ENCODE assay signal across 15 cellular contexts in the genomic region with DNA sequence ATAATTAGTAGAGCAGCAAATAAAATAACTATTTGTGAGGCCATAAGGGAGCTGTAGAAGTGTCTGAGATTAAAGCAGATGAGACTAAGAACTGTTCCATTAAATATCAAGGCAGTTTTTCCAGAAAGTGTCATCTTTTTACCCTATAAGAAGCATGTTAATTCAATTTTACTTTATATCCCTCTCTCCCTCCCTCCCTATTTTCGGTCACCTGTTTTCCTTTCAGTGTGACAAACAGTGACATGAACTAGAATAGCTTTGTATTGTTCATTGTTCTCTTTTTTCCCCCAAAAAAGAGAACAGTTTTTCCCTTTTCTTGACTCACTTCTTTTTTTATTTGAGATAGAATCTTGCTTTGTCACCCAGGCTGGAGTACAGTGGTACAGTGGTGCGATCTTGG.
DNase-seq lines count a peak whose midpoint lies in the region; FAIRE-seq and TF ChIP-seq lines count a peak whose summit lies in the region.
"Had no signal": no experiment of that assay in that cellular context is flagged by ENCODE, and none has a peak within 500 bp of the region (broad histone marks: within the 10 kb centered on the region; RNA-seq: fewer than 3 reads in every experiment).

No MANE protein-coding gene starts in this region.

- peak overlapping the region; percentile 38 for H3K27ac ChIP-seq in angular gyrus (ENCODE audit: low read depth, low read length)
- peak overlapping the region; percentile 32 for H3K27ac ChIP-seq in layer of hippocampus (ENCODE audit: low read depth, low read length)
- H3K27ac ChIP-seq: A549, C4-2B, HL-60 had no signal

- TF ChIP-seq POLR2A in H54 (IDR thresholded peaks at IDR 0.05; ENCODE audit: low read depth, low read length), result no peak

- DNase-seq in H54 (ENCODE audit: insufficient read length, low spot score), result no peak
- DNase-seq in superior temporal gyrus (ENCODE audit: extremely low spot score), result peak; percentile 54
- no peak for DNase-seq in nucleus accumbens (lab: John Stamatoyannopoulos, UW)
- DNase-seq in KG1 (lab: John Stamatoyannopoulos, UW), result no peak
- no peak for DNase-seq in activated CD8-positive, alpha-beta memory T cell treated with anti-CD3 and anti-CD28 coated beads for 24 hours
- DNase-seq: BE2C; Caco-2; CD8-positive, alpha-beta memory T cell had no signal

- peak; percentile 38 for FAIRE-seq in H54 (lab: Jason Lieb, UNC)
- FAIRE-seq: A549, GM12878, GM18507 had no signal

- H3K27me3 ChIP-seq in layer of hippocampus (ENCODE audit: control insufficient read depth, insufficient read depth, low read length), result no peaks in the 10 kb centered on the region
- H3K27me3 ChIP-seq: BE2C had no signal
